Comparison of ENCODE assay signal across 20 cellular contexts in genomic region chr17:14805348-14805747, GRCh38.
A peak's percentile ranks its signal among the peaks of the same experiment; 100 is the strongest.
DNase-seq lines count a peak whose midpoint lies in the region; ATAC-seq and TF ChIP-seq lines count a peak whose summit lies in the region.
"Had no signal": no experiment of that assay in that cellular context is flagged by ENCODE, and none has a peak within 500 bp of the region (broad histone marks: within the 10 kb centered on the region; RNA-seq: fewer than 3 reads in every experiment).

No MANE protein-coding gene starts in this region.

- intact Hi-C loops in PC-3 (cut with micrococcal nuclease): no loop called here

- no peak overlapping the region for H3K4me2 ChIP-seq in GM23338
- no peak overlapping the region for H3K4me2 ChIP-seq in PC-3 (ENCODE audit: low read length)
- H3K4me2 ChIP-seq in osteoblast (ENCODE audit: insufficient read depth, low read length): no peak overlapping the region
- H3K4me2 ChIP-seq: BLaER1 had no signal

- H3K4me1 ChIP-seq in GM23338 (ENCODE audit: insufficient read depth) (no peaks in the 10 kb centered on the region), PC-3 (ENCODE audit: insufficient read depth, low read length) (no peaks in the 10 kb centered on the region), osteoblast (ENCODE audit: insufficient read depth, low read length) (peaks cover 10% of the 10 kb centered on the region)
- H3K4me1 ChIP-seq: ascending aorta, BLaER1, tibial nerve had no signal

- H3K9me3 ChIP-seq in PC-3 (ENCODE audit: low read length): peaks cover 6% of the 10 kb centered on the region; the same call in 1 of the 2 replicates
- peaks cover 3% of the 10 kb centered on the region for H3K9me3 ChIP-seq in osteoblast (ENCODE audit: low read depth, low read length)
- H3K9me3 ChIP-seq: ascending aorta had no signal

- CTCF ChIA-PET in PC-3 (lab: Charles Lee): no interaction called here

- H3K79me2 ChIP-seq in GM23338 (replicated peaks; ENCODE audit: insufficient read depth) (no peaks in the 10 kb centered on the region), PC-3 (ENCODE audit: low read length) (no peaks in the 10 kb centered on the region), osteoblast (ENCODE audit: insufficient read depth, low read length) (no peaks in the 10 kb centered on the region)

- H3K27ac ChIP-seq in GM23338 (ENCODE audit: low read depth) (no peak overlapping the region), PC-3 (ENCODE audit: low read length) (no peak overlapping the region), osteoblast (ENCODE audit: low read depth, low read length) (no peak overlapping the region), coronary artery (no peak overlapping the region)
- H3K27ac ChIP-seq: ascending aorta, BLaER1, esophagus muscularis mucosa, tibial nerve had no signal

- H3K4me1 Mint-ChIP-seq in GM23338: no peaks in the 10 kb centered on the region
- H3K4me1 Mint-ChIP-seq: activated CD4-positive, alpha-beta T cell treated with anti-CD3 and anti-CD28 coated beads, Interleukin-2, amount 10 ng/mL, durations not matched to agents 7 days and 5 days; memory B cell had no signal

- H3K9me2 ChIP-seq in GM23338 (ENCODE audit: insufficient read depth): peaks cover 11% of the 10 kb centered on the region; the same call in 1 of the 2 replicates
- H3K9me2 ChIP-seq in PC-3 (replicated peaks; ENCODE audit: low read length): no peaks in the 10 kb centered on the region

- no TSS peak for BruUV-seq in PC-3 (replicated peaks; lab: Mats Ljungman, UMichigan)

- H3K36me3 Mint-ChIP-seq in GM23338 (ENCODE audit: low read depth): no peaks in the 10 kb centered on the region

- no peaks in the 10 kb centered on the region for H3K27me3 Mint-ChIP-seq in GM23338 (ENCODE audit: insufficient read depth, low read depth, poor library complexity)

- no peak overlapping the region for H2AFZ ChIP-seq in GM23338
- H2AFZ ChIP-seq in PC-3 (ENCODE audit: low read length): no peak overlapping the region
- H2AFZ ChIP-seq in osteoblast (ENCODE audit: low read length): no peak overlapping the region

- H3F3A ChIP-seq in GM23338 (replicated peaks; ENCODE audit: low read depth) (no peaks in the 10 kb centered on the region), PC-3 (ENCODE audit: low read length, unreplicated experiment) (no peaks in the 10 kb centered on the region)

- no peaks in the 10 kb centered on the region for H3K36me3 ChIP-seq in GM23338 (ENCODE audit: insufficient read depth)
- H3K36me3 ChIP-seq in PC-3 (ENCODE audit: low read depth, low read length): no peaks in the 10 kb centered on the region
- no peaks in the 10 kb centered on the region for H3K36me3 ChIP-seq in osteoblast (ENCODE audit: insufficient read depth, low read length)
- H3K36me3 ChIP-seq: ascending aorta, BLaER1, esophagus muscularis mucosa, tibial nerve had no signal

- no peak overlapping the region for H3K4me3 ChIP-seq in GM23338
- H3K4me3 ChIP-seq in PC-3 (ENCODE audit: low read length): no peak overlapping the region
- H3K4me3 ChIP-seq in epithelial cell of esophagus (ENCODE audit: low read length): no peak overlapping the region
- H3K4me3 ChIP-seq in osteoblast (ENCODE audit: insufficient read depth, low read length): no peak overlapping the region
- H3K4me3 ChIP-seq in coronary artery: no peak overlapping the region
- H3K4me3 ChIP-seq: ascending aorta, BLaER1, esophagus muscularis mucosa, tibial nerve had no signal

- H3K9me3 Mint-ChIP-seq in GM23338: no peaks in the 10 kb centered on the region

- H3K27me3 ChIP-seq in GM23338 (ENCODE audit: insufficient read depth) (no peaks in the 10 kb centered on the region), PC-3 (ENCODE audit: low read length) (peaks cover 15% of the 10 kb centered on the region), osteoblast (ENCODE audit: insufficient read depth, low read length) (no peaks in the 10 kb centered on the region)
- H3K27me3 ChIP-seq: ascending aorta, BLaER1, esophagus muscularis mucosa, tibial nerve had no signal

- H4K20me1 ChIP-seq in GM23338 (replicated peaks; ENCODE audit: insufficient read depth) (no peaks in the 10 kb centered on the region), PC-3 (ENCODE audit: low read length) (no peaks in the 10 kb centered on the region), osteoblast (ENCODE audit: insufficient read depth, low read length) (no peaks in the 10 kb centered on the region)
- H4K20me1 ChIP-seq: BLaER1 had no signal

- ATAC-seq in GM23338 (peak; percentile 78), PC-3 (no peak), GM19023 (IDR thresholded peaks at IDR 0.05; ENCODE audit: unreplicated experiment) (no peak)
- ATAC-seq: Panc1 had no signal

- POLR2A ChIA-PET in PC-3 (lab: Charles Lee; ENCODE audit: unreplicated experiment): no interaction called here

- DNase-seq in GM23338 (ENCODE audit: low spot score): peak; percentile 60
- peak; percentile 26 for DNase-seq in PC-3
- no peak for DNase-seq in epithelial cell of esophagus (ENCODE audit: low read depth)
- DNase-seq in osteoblast (ENCODE audit: insufficient read length, low spot score, missing footprints): no peak
- DNase-seq in activated CD8-positive, alpha-beta memory T cell treated with anti-CD3 and anti-CD28 coated beads, Interleukin-2, amount 50 U/mL, for 4 hours: no peak
- no peak for DNase-seq in DMS 273 treated with DMSO at 0.1 percent for 48 hours (lab: John Stamatoyannopoulos, UW)
- DNase-seq in coronary artery (ENCODE audit: low spot score): no peak
- DNase-seq: activated CD4-positive, alpha-beta T cell treated with anti-CD3 and anti-CD28 coated beads, Interleukin-2, amount 10 ng/mL, durations not matched to agents 7 days and 5 days; activated naive CD4-positive, alpha-beta T cell treated with Interleukin-2 at 50 U/mL for 16 hours; NCI-H1105; NCI-H748 treated with DMSO at 0.1 percent for 48 hours; retina; stimulated activated naive CD4-positive, alpha-beta T cell had no signal

- H3K9ac ChIP-seq in PC-3 (ENCODE audit: low read length): no peak overlapping the region
- H3K9ac ChIP-seq: BLaER1 had no signal

- no peak overlapping the region for H3K4me3 Mint-ChIP-seq in GM23338
- H3K4me3 Mint-ChIP-seq: activated CD4-positive, alpha-beta T cell treated with anti-CD3 and anti-CD28 coated beads, Interleukin-2, amount 10 ng/mL, durations not matched to agents 7 days and 5 days; memory B cell had no signal

- TF ChIP-seq CTCF in GM23338 (conservative IDR thresholded peaks at IDR 0.05; ENCODE audit: low read depth in 2 of 2) (peak; percentile 47 to 68), PC-3 (conservative IDR thresholded peaks at IDR 0.05; ENCODE audit: low read depth, low read length) (peak; percentile 32; the same call in 1 of the 2 replicates), epithelial cell of esophagus (IDR thresholded peaks at IDR 0.05; ENCODE audit: insufficient read depth, low read depth, low read length, missing control alignments) (peak; percentile 13), osteoblast (IDR thresholded peaks at IDR 0.05; ENCODE audit: extremely low read depth, low read depth, low read length) (peak; percentile 27), coronary artery (IDR thresholded peaks at IDR 0.05) (no peak)

- H3K27ac Mint-ChIP-seq in GM23338: no peak overlapping the region
- H3K27ac Mint-ChIP-seq: activated CD4-positive, alpha-beta T cell treated with anti-CD3 and anti-CD28 coated beads, Interleukin-2, amount 10 ng/mL, durations not matched to agents 7 days and 5 days; memory B cell had no signal

TF ChIP-seq in GM23338, 12 proteins besides CTCF, POLR2A, EP300 and RAD21 (continues in another document):
- TF ChIP-seq ETS1 (IDR thresholded peaks at IDR 0.05): no peak
- TF ChIP-seq ZNF114 (CRISPR knock-in tag; IDR thresholded peaks at IDR 0.05): no peak
- no peak for TF ChIP-seq EZH2phosphoT487 (IDR thresholded peaks at IDR 0.05; ENCODE audit: unreplicated experiment)
- TF ChIP-seq POLR2AphosphoS5 (IDR thresholded peaks at IDR 0.05; ENCODE audit: low read depth): no peak
- TF ChIP-seq CREB1 (CRISPR knock-in tag; IDR thresholded peaks at IDR 0.05; ENCODE audit: low read depth): no peak
- TF ChIP-seq REST (IDR thresholded peaks at IDR 0.05; ENCODE audit: unreplicated experiment): no peak
- no peak for TF ChIP-seq EZH2 (IDR thresholded peaks at IDR 0.05; ENCODE audit: low read depth, unreplicated experiment)
- no peak for TF ChIP-seq JUNB (IDR thresholded peaks at IDR 0.05; ENCODE audit: unreplicated experiment)
- TF ChIP-seq NANOG (IDR thresholded peaks at IDR 0.05; ENCODE audit: borderline replicate concordance): no peak
- no peak for TF ChIP-seq ZNF331 (CRISPR knock-in tag; IDR thresholded peaks at IDR 0.05; ENCODE audit: low read depth)
- TF ChIP-seq STAT1 (IDR thresholded peaks at IDR 0.05; ENCODE audit: unreplicated experiment): no peak

Comparison
In these comparisons a context has a peak if more than half of its experiments do, and no peak if none do; other contexts are left out.
1. DNase-seq: peak in GM23338 (single experiment) and PC-3 (single experiment); none in epithelial cell of esophagus (single experiment), osteoblast (single experiment), activated CD8-positive, alpha-beta memory T cell treated with anti-CD3 and anti-CD28 coated beads, Interleukin-2, amount 50 U/mL, for 4 hours (single experiment), DMS 273 treated with DMSO at 0.1 percent for 48 hours (single experiment) and coronary artery (single experiment).